ENCODE assay signal across 20 cellular contexts in the genomic region with DNA sequence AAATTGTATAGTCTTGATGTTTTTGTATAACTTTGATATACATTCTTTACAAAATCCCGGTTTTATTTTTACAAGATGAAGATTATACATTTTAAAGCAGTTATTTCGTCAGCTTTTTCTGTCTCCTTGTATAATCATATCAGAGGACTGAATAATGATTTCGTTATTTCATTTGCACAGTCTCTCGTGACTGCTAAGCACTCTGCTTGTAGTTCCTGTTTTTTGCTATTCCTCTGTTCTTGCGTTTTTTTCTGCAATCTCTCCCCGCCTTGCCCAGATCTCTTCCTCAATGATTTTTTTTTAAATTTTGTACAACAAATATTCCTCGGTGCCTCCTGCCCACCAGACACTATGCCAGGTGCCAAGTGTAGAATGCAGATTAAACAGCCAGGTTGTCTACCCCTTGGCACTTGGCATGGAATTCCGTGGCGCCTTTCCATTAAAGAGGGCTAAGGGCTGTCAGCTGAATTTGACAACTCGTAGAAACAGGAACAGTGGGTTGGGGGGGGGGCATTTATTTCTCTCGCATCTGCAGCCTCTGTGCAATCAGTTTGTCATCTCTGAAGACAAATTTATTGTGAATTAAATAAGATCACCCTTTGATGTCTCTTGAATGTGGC.
DNase-seq lines count a peak whose midpoint lies in the region; ATAC-seq and TF ChIP-seq lines count a peak whose summit lies in the region.
"Had no signal": no experiment of that assay in that cellular context is flagged by ENCODE, and none has a peak within 500 bp of the region (broad histone marks: within the 10 kb centered on the region; RNA-seq: fewer than 3 reads in every experiment).

No MANE protein-coding gene starts in this region.

- WGBS in smooth muscle cell (ENCODE audit: low lambda C conversion rate), result 64% methylated on average over 11 of the region's 11 CpGs

- DNase-seq in NCI-H1092 treated with DMSO at 0.1 percent for 48 hours (lab: John Stamatoyannopoulos, UW) (peak; percentile 53), NCI-H1092 (lab: John Stamatoyannopoulos, UW) (no peak), NOMO-1 (lab: John Stamatoyannopoulos, UW; ENCODE audit: unreplicated experiment in 2 of 2) (peak; percentile 58 to 72), coronary artery (ENCODE audit: low spot score) (peak; percentile 62), smooth muscle cell (lab: John Stamatoyannopoulos, UW; ENCODE audit: unreplicated experiment) (no peak), iPS-NIHi11 (ENCODE audit: low spot score) (no peak)
- no peak for DNase-seq in activated naive CD8-positive, alpha-beta T cell treated with anti-CD3 and anti-CD28 coated beads, Interleukin-2, amount 50 U/mL, for 24 hours
- DNase-seq: 8988T; amygdala; cortex of kidney; hippocampal formation; left cardiac atrium; NCI-H187; NCI-H774; stimulated activated CD4-positive, alpha-beta T cell treated with anti-CD3 and anti-CD28 coated beads, Interleukin-12 subunit alpha, Interleukin-12 subunit beta, amount 100 ng/mL, for 4 hours had no signal

- peaks cover 4% of the 10 kb centered on the region for H3F3A ChIP-seq in smooth muscle cell (ENCODE audit: low read depth)

- peaks cover 30% of the 10 kb centered on the region for H3K27me3 Mint-ChIP-seq in activated naive CD8-positive, alpha-beta T cell treated with anti-CD3 and anti-CD28 coated beads, Interleukin-2, amount 50 U/mL, for 24 hours

- H3K27ac Mint-ChIP-seq in activated naive CD8-positive, alpha-beta T cell treated with anti-CD3 and anti-CD28 coated beads, Interleukin-2, amount 50 U/mL, for 24 hours, result no peak overlapping the region
- H3K27ac Mint-ChIP-seq: activated T-helper 17 cell treated with anti-CD3 and anti-CD28 coated beads, Interleukin-2, amount 50 U/mL, for 72 hours; progenitor cell of endocrine pancreas; stimulated activated naive CD8-positive, alpha-beta T cell treated with anti-CD3 and anti-CD28 coated beads, Interleukin-15, Interleukin-2, amounts not matched to agents 100 ng/mL and 50 ng/mL, for 24 hours had no signal

- no peak overlapping the region for H3K27ac ChIP-seq in coronary artery
- H3K27ac ChIP-seq in smooth muscle cell (ENCODE audit: low read depth), result peak overlapping the region; percentile 82
- H3K27ac ChIP-seq: C4-2B had no signal

- H3K4me3 ChIP-seq in coronary artery, result no peak overlapping the region
- H3K4me3 ChIP-seq in smooth muscle cell, result no peak overlapping the region

- peak overlapping the region; percentile 73 for H2AFZ ChIP-seq in smooth muscle cell (ENCODE audit: low read depth)

- no peaks in the 10 kb centered on the region for H3K36me3 Mint-ChIP-seq in activated naive CD8-positive, alpha-beta T cell treated with anti-CD3 and anti-CD28 coated beads, Interleukin-2, amount 50 U/mL, for 24 hours (ENCODE audit: low read depth)

- no peaks in the 10 kb centered on the region for H3K79me2 ChIP-seq in smooth muscle cell (ENCODE audit: low read depth)

- no peaks in the 10 kb centered on the region for H3K27me3 ChIP-seq in smooth muscle cell (ENCODE audit: low read depth)

- TF ChIP-seq CTCF in coronary artery (IDR thresholded peaks at IDR 0.05) (no peak), smooth muscle cell (IDR thresholded peaks at IDR 0.05; ENCODE audit: borderline replicate concordance, insufficient read depth, poor library complexity, severe bottlenecking) (no peak)

- no peak for ATAC-seq in activated naive CD8-positive, alpha-beta T cell treated with anti-CD3 and anti-CD28 coated beads, Interleukin-2, amount 50 U/mL, for 24 hours
- ATAC-seq in HG03520 (IDR thresholded peaks at IDR 0.05; ENCODE audit: unreplicated experiment), result no peak
- ATAC-seq: activated T-helper 17 cell treated with anti-CD3 and anti-CD28 coated beads, Interleukin-2, amount 50 U/mL, for 72 hours; left cardiac atrium had no signal

- no peaks in the 10 kb centered on the region for H3K9me3 ChIP-seq in smooth muscle cell (replicated peaks; ENCODE audit: low read depth)

- H3K4me1 Mint-ChIP-seq in activated naive CD8-positive, alpha-beta T cell treated with anti-CD3 and anti-CD28 coated beads, Interleukin-2, amount 50 U/mL, for 24 hours, result peaks cover 29% of the 10 kb centered on the region

- no peaks in the 10 kb centered on the region for H4K20me1 ChIP-seq in smooth muscle cell (ENCODE audit: low read depth)

- H3K36me3 ChIP-seq in smooth muscle cell (ENCODE audit: low read depth), result no peaks in the 10 kb centered on the region

- no peak overlapping the region for H3K4me3 Mint-ChIP-seq in activated naive CD8-positive, alpha-beta T cell treated with anti-CD3 and anti-CD28 coated beads, Interleukin-2, amount 50 U/mL, for 24 hours
- H3K4me3 Mint-ChIP-seq: activated T-helper 17 cell treated with anti-CD3 and anti-CD28 coated beads, Interleukin-2, amount 50 U/mL, for 72 hours; stimulated activated naive CD8-positive, alpha-beta T cell treated with anti-CD3 and anti-CD28 coated beads, Interleukin-15, Interleukin-2, amounts not matched to agents 100 ng/mL and 50 ng/mL, for 24 hours had no signal

- no peaks in the 10 kb centered on the region for H3K9me3 Mint-ChIP-seq in activated naive CD8-positive, alpha-beta T cell treated with anti-CD3 and anti-CD28 coated beads, Interleukin-2, amount 50 U/mL, for 24 hours
- H3K9me3 Mint-ChIP-seq: activated T-helper 17 cell treated with anti-CD3 and anti-CD28 coated beads, Interleukin-2, amount 50 U/mL, for 72 hours; stimulated activated naive CD8-positive, alpha-beta T cell treated with anti-CD3 and anti-CD28 coated beads, Interleukin-15, Interleukin-2, amounts not matched to agents 100 ng/mL and 50 ng/mL, for 24 hours had no signal

- peak overlapping the region; percentile 79 for H3K4me2 ChIP-seq in smooth muscle cell

- peak overlapping the region; percentile 44 for H3K9ac ChIP-seq in smooth muscle cell (ENCODE audit: low read depth)

- H3K4me1 ChIP-seq in smooth muscle cell (ENCODE audit: low read depth), result peaks cover 24% of the 10 kb centered on the region

Comparison
In these comparisons a context has a peak if more than half of its experiments do, and no peak if none do; other contexts are left out.
1. DNase-seq: peak in NCI-H1092 treated with DMSO at 0.1 percent for 48 hours (single experiment), NOMO-1 (2 of 2) and coronary artery (single experiment); none in NCI-H1092 (single experiment), smooth muscle cell (single experiment), activated naive CD8-positive, alpha-beta T cell treated with anti-CD3 and anti-CD28 coated beads, Interleukin-2, amount 50 U/mL, for 24 hours (single experiment) and iPS-NIHi11 (single experiment).